10 cellular contexts compared by ENCODE assay signal in the genomic region with DNA sequence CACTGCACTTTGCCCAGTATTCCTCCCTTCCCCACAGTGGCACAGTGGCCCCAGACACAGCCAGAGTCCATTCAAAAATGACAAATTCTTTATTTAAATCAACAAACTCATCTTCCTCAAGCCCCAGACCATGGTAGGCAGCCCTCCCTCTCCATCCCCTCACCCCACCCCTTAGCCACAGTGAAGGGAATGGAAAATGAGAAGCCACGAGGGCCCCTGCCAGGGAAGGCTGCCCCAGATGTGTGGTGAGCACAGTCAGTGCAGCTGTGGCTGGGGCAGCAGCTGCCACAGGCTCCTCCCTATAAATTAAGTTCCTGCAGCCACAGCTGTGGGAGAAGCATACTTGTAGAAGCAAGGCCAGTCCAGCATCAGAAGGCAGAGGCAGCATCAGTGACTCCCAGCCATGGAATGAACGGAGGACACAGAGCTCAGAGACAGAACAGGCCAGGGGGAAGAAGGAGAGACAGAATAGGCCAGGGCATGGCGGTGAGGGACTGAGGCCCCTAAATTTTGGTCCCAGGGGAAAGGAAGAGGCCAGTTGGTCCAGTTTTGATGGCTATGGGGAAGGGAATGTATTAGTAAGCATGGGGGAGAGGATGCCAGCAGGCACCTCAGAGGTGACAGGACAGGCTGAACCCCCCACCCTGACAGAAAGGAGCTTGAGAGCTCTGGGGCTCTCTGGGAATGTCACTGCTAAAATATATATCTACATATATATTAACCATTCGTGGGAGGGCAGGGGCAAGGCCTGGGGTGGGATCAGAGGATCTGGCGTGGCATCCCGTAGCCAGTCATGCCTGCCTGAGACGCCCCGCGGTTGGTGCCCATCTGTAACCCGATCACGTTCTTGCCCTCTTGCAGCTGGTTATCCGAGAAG. TPM values are rescaled to one million over a fixed set of nuclear protein-coding genes. Genes with fewer than 3 reads are reported as not detected.
DNase-seq lines count a peak whose midpoint lies in the region; ATAC-seq and TF ChIP-seq lines count a peak whose summit lies in the region.
"Had no signal": no experiment of that assay in that cellular context is flagged by ENCODE, and none has a peak within 500 bp of the region (broad histone marks: within the 10 kb centered on the region; RNA-seq: fewer than 3 reads in every experiment).

No MANE protein-coding gene starts in this region.

- H3K36me3 Mint-ChIP-seq in CD4-positive, alpha-beta memory T cell = peaks cover 42 to 71% of the 10 kb centered on the region in 2 donors
- H3K36me3 Mint-ChIP-seq in central memory CD8-positive, alpha-beta T cell (ENCODE audit: insufficient read depth) = peaks cover 65% of the 10 kb centered on the region

- intact Hi-C loops in CD4-positive, alpha-beta memory T cell (cut with micrococcal nuclease) = no loop called here

- H3K27me3 ChIP-seq in CD4-positive, alpha-beta memory T cell (ENCODE audit: insufficient read depth, low read length) = no peaks in the 10 kb centered on the region
- no peaks in the 10 kb centered on the region for H3K27me3 ChIP-seq in osteoblast (ENCODE audit: insufficient read depth, low read length)
- no peaks in the 10 kb centered on the region for H3K27me3 ChIP-seq in H7 (ENCODE audit: control insufficient read depth, insufficient read depth, low read length)
- H3K27me3 ChIP-seq: tibial nerve had no signal

- H3K36me3 ChIP-seq in CD4-positive, alpha-beta memory T cell (ENCODE audit: insufficient read depth, low read length) = peaks cover 38% of the 10 kb centered on the region
- H3K36me3 ChIP-seq in osteoblast (ENCODE audit: insufficient read depth, low read length) (peaks cover 30% of the 10 kb centered on the region), H7 (replicated peaks; ENCODE audit: control insufficient read depth, insufficient read depth, low read length) (peaks cover 12% of the 10 kb centered on the region)

- no peak for TF ChIP-seq CTCF in osteoblast (IDR thresholded peaks at IDR 0.05; ENCODE audit: extremely low read depth, low read depth, low read length)
- TF ChIP-seq CTCF in GM10266 (IDR thresholded peaks at IDR 0.05; ENCODE audit: control insufficient read depth, insufficient read depth, low read depth, missing control alignments) = no peak

- peaks cover 44% of the 10 kb centered on the region for H4K20me1 ChIP-seq in osteoblast (ENCODE audit: insufficient read depth, low read length)

- CTCF ChIA-PET in CD4-positive, alpha-beta memory T cell (lab: Charles Lee; ENCODE audit: partially characterized antibody) = no interaction called here

- H3K4me3 Mint-ChIP-seq in CD4-positive, alpha-beta memory T cell = peak overlapping the region in 3 of 8 donors; percentile 12 to 47 (median 39)
- no peak overlapping the region for H3K4me3 Mint-ChIP-seq in central memory CD8-positive, alpha-beta T cell

- POLR2A ChIA-PET in CD4-positive, alpha-beta memory T cell (lab: Charles Lee; ENCODE audit: partially characterized antibody) = interaction anchor here (1.1 kb wide), 1 partner anchor 16 kb away, joined by 3 read pairs; no protein-coding TSS in a partner anchor

- peaks cover 0 to 2% (median 0%) of the 10 kb centered on the region in 8 donors for H3K9me3 Mint-ChIP-seq in CD4-positive, alpha-beta memory T cell
- H3K9me3 Mint-ChIP-seq in central memory CD8-positive, alpha-beta T cell = no peaks in the 10 kb centered on the region

- H3K27me3 Mint-ChIP-seq in CD4-positive, alpha-beta memory T cell = no peaks in the 10 kb centered on the region
- H3K27me3 Mint-ChIP-seq in central memory CD8-positive, alpha-beta T cell = no peaks in the 10 kb centered on the region

- H3K9me3 ChIP-seq in CD4-positive, alpha-beta memory T cell (ENCODE audit: control insufficient read depth in 1 of 2, low read length in 2 of 2) = no peaks in the 10 kb centered on the region
- H3K9me3 ChIP-seq in osteoblast (ENCODE audit: low read depth, low read length) = no peaks in the 10 kb centered on the region
- H3K9me3 ChIP-seq: tibial nerve had no signal

- H3K4me1 Mint-ChIP-seq in CD4-positive, alpha-beta memory T cell = peaks cover 49 to 87% (median 70%) of the 10 kb centered on the region in 4 donors
- H3K4me1 Mint-ChIP-seq in central memory CD8-positive, alpha-beta T cell = peaks cover 82% of the 10 kb centered on the region

- peak overlapping the region; percentile 72 to 100 (median 91) for H3K27ac Mint-ChIP-seq in CD4-positive, alpha-beta memory T cell
- peak overlapping the region; percentile 47 for H3K27ac Mint-ChIP-seq in central memory CD8-positive, alpha-beta T cell (ENCODE audit: low read depth)

- no peak overlapping the region for H3K27ac ChIP-seq in CD4-positive, alpha-beta memory T cell (ENCODE audit: low read depth, low read length)
- peak overlapping the region; percentile 29 for H3K27ac ChIP-seq in osteoblast (ENCODE audit: low read depth, low read length)

- H3K4me3 ChIP-seq in CD4-positive, alpha-beta memory T cell (ENCODE audit: low read length in 2 of 2) = no peak overlapping the region
- H3K4me3 ChIP-seq in osteoblast (ENCODE audit: insufficient read depth, low read length) (no peak overlapping the region), H7 (ENCODE audit: insufficient read depth, low read depth, low read length) (no peak overlapping the region)
- H3K4me3 ChIP-seq: tibial nerve had no signal

- H3K79me2 ChIP-seq in osteoblast (ENCODE audit: insufficient read depth, low read length) = peaks cover 42% of the 10 kb centered on the region

- ATAC-seq in central memory CD8-positive, alpha-beta T cell (replicated peaks; ENCODE audit: extremely low read depth, poor library complexity, severe bottlenecking) = no peak

- H3K4me2 ChIP-seq in osteoblast (ENCODE audit: insufficient read depth, low read length) = no peak overlapping the region

- no peak for DNase-seq in CD4-positive, alpha-beta memory T cell
- DNase-seq in NAMALWA (ENCODE audit: low spot score) (peak; percentile 55), osteoblast (ENCODE audit: insufficient read length, low spot score, missing footprints) (peak; percentile 23), NCI-H1048 (lab: John Stamatoyannopoulos, UW) (no peak), H7 (no peak), mesenteric fat pad (ENCODE audit: low spot score) (no peak), GM10266 (ENCODE audit: extremely low spot score) (no peak)
- DNase-seq in central memory CD8-positive, alpha-beta T cell (ENCODE audit: low spot score in 2 of 2) = no peak

- no peak overlapping the region for H2AFZ ChIP-seq in osteoblast (ENCODE audit: low read length)

- peaks cover 69% of the 10 kb centered on the region for H3K4me1 ChIP-seq in CD4-positive, alpha-beta memory T cell (ENCODE audit: insufficient read depth, low read length)
- peaks cover 52% of the 10 kb centered on the region for H3K4me1 ChIP-seq in osteoblast (ENCODE audit: insufficient read depth, low read length)

RNA-seq across cellular contexts. Expression of gene TAGLN2, which starts 7.0 kb away (rescaled TPM):
- total RNA-seq in CD4-positive, alpha-beta memory T cell = 100 to 1,000 TPM; 196 to 207 TPM
- 1,000 to 10,000 TPM; 1,014 to 1,289 TPM for polyA plus RNA-seq in CD4-positive, alpha-beta memory T cell
- total RNA-seq in osteoblast (156 and 159 TPM in 2 replicates), mesenteric fat pad (314 TPM)
- 242 and 387 TPM in 2 replicates for total RNA-seq in H7 (2014; rRNA removed; shearing (Covaris generic))

RNA-seq across cellular contexts. Expression of gene CFAP45, which starts 18.3 kb away (rescaled TPM):
- under 1 TPM in 1 of 2 experiments, not detected in 1; 0.67 TPM for total RNA-seq in CD4-positive, alpha-beta memory T cell
- under 1 TPM; 0.15 to 0.52 TPM for polyA plus RNA-seq in CD4-positive, alpha-beta memory T cell
- total RNA-seq in osteoblast = 0.29 and 0.36 TPM in 2 replicates
- 0.17 and 1.6 TPM in 2 replicates for total RNA-seq in H7 (2014; rRNA removed; shearing (Covaris generic))
- 0.64 TPM for total RNA-seq in mesenteric fat pad

RNA-seq across cellular contexts. Expression of gene IGSF9, which starts 27.1 kb away (rescaled TPM):
- not detected for total RNA-seq in CD4-positive, alpha-beta memory T cell
- polyA plus RNA-seq in CD4-positive, alpha-beta memory T cell = not detected
- total RNA-seq in osteoblast (under 0.01 TPM in 2 replicates), mesenteric fat pad (0.13 TPM)
- total RNA-seq in H7 (2014; rRNA removed; shearing (Covaris generic)) = 4.4 and 6.1 TPM in 2 replicates

RNA-seq across cellular contexts. Expression of gene SLAMF9, which starts 35.8 kb away (rescaled TPM):
- total RNA-seq in CD4-positive, alpha-beta memory T cell = not detected
- polyA plus RNA-seq in CD4-positive, alpha-beta memory T cell = not detected
- not detected in 2 replicates for total RNA-seq in osteoblast
- not detected in 2 replicates for total RNA-seq in H7 (2014; rRNA removed; shearing (Covaris generic))
- not detected for total RNA-seq in mesenteric fat pad
- total RNA-seq: kidney epithelial cell, tibial nerve had no signal

RNA-seq across cellular contexts. Expression of gene VSIG8, which starts 55.8 kb away (rescaled TPM):
- not detected for total RNA-seq in CD4-positive, alpha-beta memory T cell
- polyA plus RNA-seq in CD4-positive, alpha-beta memory T cell = not detected
- total RNA-seq in osteoblast (not detected in 2 replicates), mesenteric fat pad (not detected)
- total RNA-seq in H7 (2014; rRNA removed; shearing (Covaris generic)) = not detected in 2 replicates
- total RNA-seq: kidney epithelial cell had no signal

Comparison
In these comparisons a context has a peak if more than half of its experiments do, and no peak if none do; other contexts are left out.
1. DNase-seq: peak in NAMALWA (single experiment) and osteoblast (single experiment); none in CD4-positive, alpha-beta memory T cell (0 of 5), central memory CD8-positive, alpha-beta T cell (0 of 2), NCI-H1048 (single experiment), H7 (single experiment), mesenteric fat pad (single experiment) and GM10266 (single experiment).